In genomic region chr6:106466211-106466610, GRCh38 we compare ENCODE assay signal across 19 cellular contexts.
"Had no signal": no experiment of that assay in that cellular context is flagged by ENCODE, and none has a peak within 500 bp of the region (broad histone marks: within the 10 kb centered on the region; RNA-seq: fewer than 3 reads in every experiment).

No MANE protein-coding gene starts in this region.

- H3K36me3 ChIP-seq: SJSA1 had no signal

- DNase-seq: MV-4-11, NCI-H1048, NCI-H1105, NCI-H1417, NCI-H1436 treated with DMSO at 0.1 percent for 48 hours, NCI-H1694, NCI-H187 treated with DMSO at 0.1 percent for 48 hours, NCI-H2029 treated with DMSO at 0.1 percent for 48 hours, NCI-H345, NCI-H446 treated with DMSO at 0.1 percent for 48 hours, NCI-H510A treated with DMSO at 0.1 percent for 48 hours, Right ventricle myocardium superior, RPMI8226, SIG-M5, T-helper 2 cell had no signal

- H3K4me3 ChIP-seq: K562, SJSA1, SK-N-MC had no signal

- H3K27ac ChIP-seq: KMS-11, SJSA1, SK-N-MC had no signal

- H3K9ac ChIP-seq: KMS-11 had no signal

- H3K4me1 ChIP-seq: SJSA1 had no signal

- ATAC-seq: K562 had no signal

- H3K9me3 ChIP-seq: SJSA1 had no signal

- H3K4me2 ChIP-seq: KMS-11 had no signal
